In genomic region chr7:112297681-112298080, GRCh38 we compare ENCODE assay signal across 11 cellular contexts.
"Had no signal": no experiment of that assay in that cellular context is flagged by ENCODE, and none has a peak within 500 bp of the region (broad histone marks: within the 10 kb centered on the region; RNA-seq: fewer than 3 reads in every experiment).

No MANE protein-coding gene starts in this region.

- H3K27ac ChIP-seq: GM23248 had no signal

- DNase-seq: GM23248, GOT3, H7, H9, HCEC 1CT, HFFc6 had no signal

- H3K9me3 ChIP-seq: HAP-1 had no signal

- H3K4me3 Mint-ChIP-seq: GM23338, H9, HFFc6 had no signal

- H3K27ac Mint-ChIP-seq: GM23338, H9, HFFc6 had no signal

- H3K4me3 ChIP-seq: GM23248, GM23338, HAP-1 had no signal

- H3K9me3 Mint-ChIP-seq: GM23338, H9, HFFc6 had no signal

- H2AFZ ChIP-seq: GM23248, GM23338 had no signal

- ATAC-seq: GM23338, HCT116 had no signal

- H3K4me2 ChIP-seq: GM23338 had no signal

- FAIRE-seq: H1, H54 had no signal

- H3K36me3 ChIP-seq: HAP-1 had no signal

- H3K9ac ChIP-seq: GM23248 had no signal
